Comparison of ENCODE assay signal across 8 cellular contexts in genomic region chr2:26244479-26245230, GRCh38. TPM values are rescaled to one million over a fixed set of nuclear protein-coding genes. Genes with fewer than 3 reads are reported as not detected.
DNase-seq lines count a peak whose midpoint lies in the region; ATAC-seq, FAIRE-seq and TF ChIP-seq lines count a peak whose summit lies in the region.

Gene HADHA, minus strand, starts transcription at chr2:26244632. Its CDS starts 36 bp downstream, at chr2:26244596.
Gene HADHB, plus strand, starts transcription at chr2:26244939. Its CDS starts 9,316 bp downstream, at chr2:26254255.

- peak; percentile 95 for FAIRE-seq in G401.6 (lab: Jason Lieb, UNC)

- H3K27ac ChIP-seq in foreskin keratinocyte (peak within 1 kb of the TSS; percentile 99), subcutaneous abdominal adipose tissue (ENCODE audit: low read depth, low read length) (peak within 1 kb of the TSS; percentile 99)

- peak; percentile 86 for ATAC-seq in foreskin keratinocyte

- H3K36me3 ChIP-seq in H7 (replicated peaks; ENCODE audit: control insufficient read depth, insufficient read depth, low read length) (no peaks in the 10 kb centered on the region), MG63 (peaks cover 6% of the 10 kb centered on the region; the same call in 1 of the 2 replicates), neuron (ENCODE audit: insufficient read depth, low read length) (no peaks in the 10 kb centered on the region), subcutaneous abdominal adipose tissue (ENCODE audit: control insufficient read depth in 5 of 5, insufficient read depth in 5 of 5, low read length in 5 of 5) (no peaks in the 10 kb centered on the region)

- H3K9ac ChIP-seq in subcutaneous abdominal adipose tissue (ENCODE audit: low read length in 5 of 5) = peak within 1 kb of the TSS; percentile 95 to 99 (median 98)

- H3K27me3 ChIP-seq in H7 (ENCODE audit: control insufficient read depth, insufficient read depth, low read length) (no peaks in the 10 kb centered on the region), MG63 (no peaks in the 10 kb centered on the region), foreskin keratinocyte (no peaks in the 10 kb centered on the region), neuron (ENCODE audit: insufficient read depth, low read length) (no peaks in the 10 kb centered on the region), subcutaneous abdominal adipose tissue (ENCODE audit: control insufficient read depth in 5 of 5, insufficient read depth in 4 of 5, low read length in 5 of 5) (no peaks in the 10 kb centered on the region)

- peak within 1 kb of the TSS; percentile 78 for H2AFZ ChIP-seq in neuron (ENCODE audit: low read depth, low read length)

- no peaks in the 10 kb centered on the region for H3K9me3 ChIP-seq in MG63
- H3K9me3 ChIP-seq in neuron (ENCODE audit: low read length) = no peaks in the 10 kb centered on the region
- H3K9me3 ChIP-seq in subcutaneous abdominal adipose tissue (ENCODE audit: control insufficient read depth in 5 of 5, low read length in 5 of 5) = no peaks in the 10 kb centered on the region

- H3K4me1 ChIP-seq in foreskin keratinocyte = peaks cover 19% of the 10 kb centered on the region
- H3K4me1 ChIP-seq in neuron (ENCODE audit: insufficient read depth, low read length) = peaks cover 18% of the 10 kb centered on the region
- peaks cover 7 to 67% (median 56%) of the 10 kb centered on the region in 5 donors for H3K4me1 ChIP-seq in subcutaneous abdominal adipose tissue (ENCODE audit: control insufficient read depth in 5 of 5, insufficient read depth in 5 of 5, low read length in 5 of 5)

- DNase-seq in H7 = peak; percentile 95
- DNase-seq in MG63 = peak; percentile 92
- DNase-seq in SIG-M5 treated with dmso at 0.1 percent for 504 hours (lab: John Stamatoyannopoulos, UW; ENCODE audit: unreplicated experiment) = peak; percentile 95
- peak; percentile 80 for DNase-seq in activated gamma-delta T cell treated with Interleukin-2 at 50 U/mL for 16 hours
- peak; percentile 72 to 86 for DNase-seq in foreskin keratinocyte

- TF ChIP-seq CTCF in foreskin keratinocyte (conservative IDR thresholded peaks at IDR 0.05) = peak; percentile 50

- H3K4me3 ChIP-seq in H7 (ENCODE audit: insufficient read depth, low read depth, low read length) = peak within 1 kb of the TSS; percentile 91
- H3K4me3 ChIP-seq in MG63 = peak within 1 kb of the TSS; percentile 83
- H3K4me3 ChIP-seq in neuron (ENCODE audit: low read length) = peak within 1 kb of the TSS; percentile 92
- peak within 1 kb of the TSS; percentile 86 to 99 (median 97) for H3K4me3 ChIP-seq in subcutaneous abdominal adipose tissue (ENCODE audit: low read depth in 1 of 5, low read length in 5 of 5)

RNA-seq across cellular contexts. Expression of gene HADHA, which starts in this region (rescaled TPM):
- total RNA-seq in H7 (2014; rRNA removed; shearing (Covaris generic)) = 111 and 137 TPM in 2 replicates
- 141 and 162 TPM in 2 replicates for total RNA-seq in MG63 (2014; rRNA removed; shearing (Covaris generic); ENCODE audit: low replicate concordance)
- total RNA-seq in foreskin keratinocyte = 130 and 143 TPM in 2 replicates
- polyA plus RNA-seq in foreskin keratinocyte = 108 and 126 TPM in 2 replicates

RNA-seq across cellular contexts. Expression of gene HADHB, which starts in this region (rescaled TPM):
- total RNA-seq in H7 (2014; rRNA removed; shearing (Covaris generic)) = 78.7 and 88.7 TPM in 2 replicates
- total RNA-seq in MG63 (2014; rRNA removed; shearing (Covaris generic); ENCODE audit: low replicate concordance) = 16.5 and 30.2 TPM in 2 replicates
- 68.9 and 74.9 TPM in 2 replicates for total RNA-seq in foreskin keratinocyte
- polyA plus RNA-seq in foreskin keratinocyte = 56.1 and 63.2 TPM in 2 replicates

Comparison
In these comparisons a context has a peak if more than half of its experiments do, and no peak if none do; other contexts are left out.
1. Peak in every context shown above with its lines: DNase-seq, ATAC-seq, H3K4me3 ChIP-seq and H3K27ac ChIP-seq.